Comparison of ENCODE assay signal across 19 cellular contexts in genomic region chr7:121029302-121029701, GRCh38. TPM values are rescaled to one million over a fixed set of nuclear protein-coding genes. Genes with fewer than 3 reads are reported as not detected.
"Had no signal": no experiment of that assay in that cellular context is flagged by ENCODE, and none has a peak within 500 bp of the region (broad histone marks: within the 10 kb centered on the region; RNA-seq: fewer than 3 reads in every experiment).

No MANE protein-coding gene starts in this region.

- H3K4me3 ChIP-seq: body of pancreas, Peyer's patch had no signal

- H3K4me1 ChIP-seq: body of pancreas had no signal

- ATAC-seq: activated CD4-positive, CD25-positive, alpha-beta regulatory T cell treated with anti-CD3 and anti-CD28 coated beads, Interleukin-2, amount 50 U/mL, for 24 hours; activated CD8-positive, alpha-beta T cell treated with anti-CD3 and anti-CD28 coated beads for 36 hours; activated T-cell treated with anti-CD3 and anti-CD28 coated beads, Interleukin-2, amount 50 U/mL, for 72 hours; body of pancreas had no signal

- H3K9me3 ChIP-seq: body of pancreas, Peyer's patch had no signal

- H3K9me3 Mint-ChIP-seq: activated CD8-positive, alpha-beta T cell treated with anti-CD3 and anti-CD28 coated beads for 36 hours; activated T-cell treated with anti-CD3 and anti-CD28 coated beads, Interleukin-2, amount 50 U/mL, for 72 hours; T-helper 1 cell treated with Interleukin-12 subunit alpha and Interleukin-12 subunit beta and Interleukin-4 antibody, amounts not matched to agents 30 μg/mL and 1 μg/mL, for 36 hours had no signal

- H3K36me3 ChIP-seq: Peyer's patch had no signal

- H3K27ac Mint-ChIP-seq: activated CD8-positive, alpha-beta T cell treated with anti-CD3 and anti-CD28 coated beads for 36 hours; activated T-cell treated with anti-CD3 and anti-CD28 coated beads, Interleukin-2, amount 50 U/mL, for 72 hours; T-helper 1 cell treated with Interleukin-12 subunit alpha and Interleukin-12 subunit beta and Interleukin-4 antibody, amounts not matched to agents 30 μg/mL and 1 μg/mL, for 36 hours had no signal

- H3K4me3 Mint-ChIP-seq: activated CD8-positive, alpha-beta T cell treated with anti-CD3 and anti-CD28 coated beads for 36 hours; activated T-cell treated with anti-CD3 and anti-CD28 coated beads, Interleukin-2, amount 50 U/mL, for 72 hours; T-helper 1 cell treated with Interleukin-12 subunit alpha and Interleukin-12 subunit beta and Interleukin-4 antibody, amounts not matched to agents 30 μg/mL and 1 μg/mL, for 36 hours had no signal

- H3K27me3 ChIP-seq: body of pancreas, Peyer's patch had no signal

- DNase-seq: activated CD4-positive, alpha-beta T cell treated with anti-CD3 and anti-CD28 coated beads for 4 hours; activated CD8-positive, alpha-beta memory T cell treated with anti-CD3 and anti-CD28 coated beads, Interleukin-2, amount 50 U/mL, for 4 hours; activated CD8-positive, alpha-beta T cell treated with anti-CD3 and anti-CD28 coated beads for 36 hours; activated naive CD4-positive, alpha-beta T cell treated with anti-CD3 and anti-CD28 coated beads, Interleukin-2, amount 50 U/mL, for 16 hours; activated T-cell treated with anti-CD3 and anti-CD28 coated beads, Interleukin-2, amount 50 U/mL, for 72 hours; aorta; body of pancreas; Kasumi-1; NCI-H1105 treated with DMSO at 0.1 percent for 48 hours; NCI-H1436 treated with DMSO at 0.1 percent for 48 hours; NCI-H187; NCI-H2081; NCI-H446; NCI-H524; Peyer's patch; SHP77 treated with DMSO at 0.1 percent for 48 hours had no signal

- FAIRE-seq: bronchial epithelial cell had no signal

RNA-seq across cellular contexts. Expression of gene CPED1, which starts 40.8 kb away (rescaled TPM):
- total RNA-seq: activated CD8-positive, alpha-beta T cell treated with anti-CD3 and anti-CD28 coated beads for 36 hours; activated T-cell treated with anti-CD3 and anti-CD28 coated beads, Interleukin-2, amount 50 U/mL, for 72 hours had no signal
